In genomic region chr16:31199430-31200041, GRCh38 we compare ENCODE assay signal across 2 cellular contexts.
TF ChIP-seq lines count a peak whose summit lies in the region.

No MANE protein-coding gene starts in this region.

TF ChIP-seq in HepG2, 621 proteins besides CTCF, POLR2A, EP300 and RAD21:
- 0 out of 2 replicates have a peak, but pooled peaks have one; percentile 10 for TF ChIP-seq RBFOX2 (IDR thresholded peaks at IDR 0.05; ENCODE audit: low read depth, low read length)
- TF ChIP-seq ETV5 (CRISPR knock-in tag; IDR thresholded peaks at IDR 0.05; ENCODE audit: borderline replicate concordance): no peak
- peak; percentile 80 for TF ChIP-seq ZNF770 (CRISPR knock-in tag; IDR thresholded peaks at IDR 0.05)
- TF ChIP-seq POLR2AphosphoS2 (IDR thresholded peaks at IDR 0.05; ENCODE audit: low read depth, low read length): peak; percentile 93
- peak; percentile 87 for TF ChIP-seq PAF1 (CRISPR knock-in tag; IDR thresholded peaks at IDR 0.05)
TF ChIP-seq in HepG2: peak in this region for 4.

TF ChIP-seq in WTC11, 78 proteins besides CTCF, POLR2A, EP300 and RAD21:
- TF ChIP-seq NR3C1 (CRISPR knock-in tag; conservative IDR thresholded peaks at IDR 0.05; ENCODE audit: low read depth): no peak
- peak; percentile 25; the same call in 1 of the 2 replicates for TF ChIP-seq ERG (CRISPR knock-in tag; IDR thresholded peaks at IDR 0.05)
- no peak for TF ChIP-seq GRHL2 (CRISPR knock-in tag; IDR thresholded peaks at IDR 0.05; ENCODE audit: insufficient replicate concordance, severe bottlenecking)
- peak; percentile 83; the same call in 1 of the 2 replicates for TF ChIP-seq PRRX2 (CRISPR knock-in tag; IDR thresholded peaks at IDR 0.05)
- no peak for TF ChIP-seq ZNF512 (CRISPR knock-in tag; IDR thresholded peaks at IDR 0.05; ENCODE audit: borderline replicate concordance)
- TF ChIP-seq ZNF219 (CRISPR knock-in tag; IDR thresholded peaks at IDR 0.05; ENCODE audit: borderline replicate concordance): no peak
- TF ChIP-seq GTF2I (CRISPR knock-in tag; conservative IDR thresholded peaks at IDR 0.05): no peak
- TF ChIP-seq E2F4 (CRISPR knock-in tag; IDR thresholded peaks at IDR 0.05; ENCODE audit: borderline replicate concordance, low read depth): no peak
- 0 out of 2 replicates have a peak, but pooled peaks have one; percentile 14 for TF ChIP-seq ZNF671 (CRISPR knock-in tag; IDR thresholded peaks at IDR 0.05)
- TF ChIP-seq ZNF416 (CRISPR knock-in tag; IDR thresholded peaks at IDR 0.05): peak; percentile 83; the same call in 1 of the 2 replicates
